Comparison of ENCODE assay signal across 20 cellular contexts in genomic region chr3:42960282-42960681, GRCh38. TPM values are rescaled to one million over a fixed set of nuclear protein-coding genes. Genes with fewer than 3 reads are reported as not detected.
DNase-seq lines count a peak whose midpoint lies in the region; ATAC-seq and TF ChIP-seq lines count a peak whose summit lies in the region.
"Had no signal": no experiment of that assay in that cellular context is flagged by ENCODE, and none has a peak within 500 bp of the region (broad histone marks: within the 10 kb centered on the region; RNA-seq: fewer than 3 reads in every experiment).

No MANE protein-coding gene starts in this region.

- H3K4me3 ChIP-seq in HCT116 (replicated peaks in 1 of 2; ENCODE audit: low read depth in 1 of 2, low read length in 2 of 2): no peak overlapping the region
- H3K4me3 ChIP-seq: dorsolateral prefrontal cortex, esophagus squamous epithelium had no signal

- TF ChIP-seq POLR2A in HCT116 (IDR thresholded peaks at IDR 0.05; ENCODE audit: borderline replicate concordance, extremely low read depth, insufficient read depth, insufficient read length): no peak

- H3K9ac ChIP-seq in HCT116 (ENCODE audit: low read length): no peak overlapping the region

- ATAC-seq in HCT116: no peak

- H2AFZ ChIP-seq in HCT116 (ENCODE audit: low read depth, low read length, poor library complexity, severe bottlenecking): no peak overlapping the region

- H3K27me3 Mint-ChIP-seq in type B pancreatic cell: peaks cover 44% of the 10 kb centered on the region

- no peaks in the 10 kb centered on the region for H3K36me3 Mint-ChIP-seq in type B pancreatic cell
- H3K36me3 Mint-ChIP-seq: mesothelial cell of epicardium had no signal

- H3K9me2 ChIP-seq in HCT116 (ENCODE audit: insufficient read depth): no peaks in the 10 kb centered on the region

- no peaks in the 10 kb centered on the region for H3K36me3 ChIP-seq in HCT116 (ENCODE audit: control insufficient read depth in 1 of 2, insufficient read depth in 2 of 2, low read length in 2 of 2)
- H3K36me3 ChIP-seq: BE2C, esophagus squamous epithelium had no signal

- RAD21 ChIA-PET in HCT116 (lab: Charles Lee; ENCODE audit: low non-redundant PET in 1 of 2, low total read pairs in 2 of 2, uncharacterized antibody in 2 of 2, unreplicated experiment in 2 of 2): no interaction called here

- no peak overlapping the region for H3K4me3 Mint-ChIP-seq in type B pancreatic cell
- H3K4me3 Mint-ChIP-seq: mesothelial cell of epicardium had no signal

- H3K27ac ChIP-seq in HCT116 (ENCODE audit: low read depth, low read length): no peak overlapping the region
- H3K27ac ChIP-seq: esophagus squamous epithelium had no signal

- POLR2A ChIA-PET in HCT116 (lab: Charles Lee): no interaction called here

- TF ChIP-seq RAD21 in HCT116 (IDR thresholded peaks at IDR 0.05; ENCODE audit: low read depth): no peak

- CTCF ChIA-PET in HCT116 (lab: Charles Lee): interaction anchor here (2.1 to 3.1 kb wide), 3 partner anchors 111 to 263 kb away, joined by 15 to 36 read pairs (median 27); no protein-coding TSS in a partner anchor

- DNase-seq in HCT116 (ENCODE audit: low read depth, low spot score) (no peak), RPMI7951 (ENCODE audit: low read depth) (peak; percentile 12), cerebellar cortex (ENCODE audit: low spot score) (peak; percentile 2), lung microvascular endothelial cell (ENCODE audit: low read depth in 2 of 2) (peak; percentile 30 to 35), type B pancreatic cell (ENCODE audit: extremely low spot score, unreplicated experiment) (no peak), AML-193 (lab: John Stamatoyannopoulos, UW) (no peak), hepatic stellate cell (ENCODE audit: low spot score) (no peak), NCI-H510A treated with DMSO at 0.1 percent for 48 hours (lab: John Stamatoyannopoulos, UW) (no peak)
- DNase-seq: activated CD4-positive, alpha-beta T cell treated with anti-CD3 and anti-CD28 coated beads for 48 hours; activated CD8-positive, alpha-beta memory T cell treated with anti-CD3 and anti-CD28 coated beads, Interleukin-2, amount 50 U/mL, for 4 hours; activated gamma-delta T cell; aorta; BE2C; Calu3; dorsolateral prefrontal cortex; esophagus squamous epithelium; islet precursor cell; NCI-H1105 treated with DMSO at 0.1 percent for 48 hours; NCI-H69 had no signal

- BruUV-seq in HCT116 (replicated peaks; lab: Mats Ljungman, UMichigan): no TSS peak

- H3K4me2 ChIP-seq in HCT116 (ENCODE audit: low read length): no peak overlapping the region

- H3K4me1 ChIP-seq in HCT116 (ENCODE audit: control insufficient read depth in 1 of 2, insufficient read depth in 2 of 2, low read length in 2 of 2): no peaks in the 10 kb centered on the region
- H3K4me1 ChIP-seq: BE2C had no signal

- H3K27me3 ChIP-seq in HCT116 (ENCODE audit: insufficient read depth, low read length): peaks cover 8% of the 10 kb centered on the region; the same call in 1 of the 2 replicates
- H3K27me3 ChIP-seq: BE2C, dorsolateral prefrontal cortex, esophagus squamous epithelium had no signal

- intact Hi-C loops in HCT116 (cut with micrococcal nuclease): loop anchor here (2.0 to 10.0 kb wide), 4 partner anchors 112 to 1235 kb away; no protein-coding TSS in a partner anchor

- H3K27ac Mint-ChIP-seq in type B pancreatic cell: no peak overlapping the region
- H3K27ac Mint-ChIP-seq: mesothelial cell of epicardium had no signal

- no peaks in the 10 kb centered on the region for H3K9me3 ChIP-seq in HCT116 (ENCODE audit: control insufficient read depth in 1 of 2, insufficient read depth in 1 of 2, low read depth in 1 of 2, low read length in 2 of 2)
- H3K9me3 ChIP-seq: BE2C, esophagus squamous epithelium had no signal

- no peaks in the 10 kb centered on the region for H4K20me1 ChIP-seq in HCT116 (ENCODE audit: insufficient read depth)

- no peaks in the 10 kb centered on the region for H3K4me1 Mint-ChIP-seq in type B pancreatic cell (ENCODE audit: unreplicated experiment)
- H3K4me1 Mint-ChIP-seq: mesothelial cell of epicardium had no signal

- H3K9me3 Mint-ChIP-seq in type B pancreatic cell: no peaks in the 10 kb centered on the region
- H3K9me3 Mint-ChIP-seq: mesothelial cell of epicardium had no signal

- no peak for TF ChIP-seq CTCF in HCT116 (IDR thresholded peaks at IDR 0.05 in 2 of 3, conservative IDR thresholded peaks at IDR 0.05 in 1 of 3; ENCODE audit: borderline replicate concordance in 1 of 3, insufficient read depth in 1 of 3, low read depth in 2 of 3, low read length in 2 of 3)
- TF ChIP-seq CTCF in type B pancreatic cell (conservative IDR thresholded peaks at IDR 0.05): no peak

- H3K79me2 ChIP-seq in HCT116 (ENCODE audit: insufficient read depth, low read length): no peaks in the 10 kb centered on the region

TF ChIP-seq in HCT116, 20 proteins besides CTCF, POLR2A, EP300 and RAD21:
- TF ChIP-seq POLR2AphosphoS5 (IDR thresholded peaks at IDR 0.05; ENCODE audit: low read depth, low read length) (no peak), EGR1 (IDR thresholded peaks at IDR 0.05; ENCODE audit: low read depth) (no peak), REST (IDR thresholded peaks at IDR 0.05; ENCODE audit: low read depth) (peak; percentile 52)

RNA-seq across cellular contexts. Expression of gene GASK1A, which starts 18.8 kb away (rescaled TPM):
- total RNA-seq in HCT116 (2021; ENCODE audit: unreplicated experiment): 1.0 TPM
- polyA plus RNA-seq in HCT116 (2012): 1.3 and 1.4 TPM in 2 replicates
- total RNA-seq in RPMI7951 (2014; rRNA removed; shearing (Covaris generic)): not detected in 2 replicates
- total RNA-seq in lung microvascular endothelial cell: not detected in 2 replicates
- 0.36 and 0.89 TPM in 2 replicates for total RNA-seq in type B pancreatic cell (ENCODE audit: low replicate concordance)

RNA-seq across cellular contexts. Expression of gene ZNF662, which starts 54.3 kb away (rescaled TPM):
- total RNA-seq in HCT116 (2021; ENCODE audit: unreplicated experiment): not detected
- polyA plus RNA-seq in HCT116 (2012): not detected in 2 replicates
- 0.29 and 0.72 TPM in 2 replicates for total RNA-seq in RPMI7951 (2014; rRNA removed; shearing (Covaris generic))
- total RNA-seq in lung microvascular endothelial cell: 0.44 and 1.8 TPM in 2 replicates
- total RNA-seq in type B pancreatic cell (ENCODE audit: low replicate concordance): 0.48 TPM in 1 of 2 replicates, not detected in the other

Comparison
In these comparisons a context has a peak if more than half of its experiments do, and no peak if none do; other contexts are left out.
1. DNase-seq: peak in RPMI7951 (single experiment), cerebellar cortex (single experiment) and lung microvascular endothelial cell (2 of 2); none in HCT116 (single experiment), type B pancreatic cell (single experiment), AML-193 (0 of 2), hepatic stellate cell (single experiment) and NCI-H510A treated with DMSO at 0.1 percent for 48 hours (single experiment).